23 cellular contexts compared by ENCODE assay signal in genomic region chr12:67843257-67843656, GRCh38.
DNase-seq lines count a peak whose midpoint lies in the region; ATAC-seq and TF ChIP-seq lines count a peak whose summit lies in the region.
"Had no signal": no experiment of that assay in that cellular context is flagged by ENCODE, and none has a peak within 500 bp of the region (broad histone marks: within the 10 kb centered on the region; RNA-seq: fewer than 3 reads in every experiment).

No MANE protein-coding gene starts in this region.

- H3K18ac ChIP-seq in IMR-90 (ENCODE audit: low read depth, low read length) = no peak overlapping the region

- H2AK9ac ChIP-seq in IMR-90 (replicated peaks; ENCODE audit: low read depth, low read length, poor library complexity) = no peak overlapping the region

- no peak overlapping the region for H2AFZ ChIP-seq in IMR-90 (replicated peaks; ENCODE audit: low read length, poor library complexity)

- no peak overlapping the region for H3K27ac ChIP-seq in IMR-90 (ENCODE audit: insufficient read depth, low read length)
- H3K27ac ChIP-seq: BLaER1 had no signal

- no peak overlapping the region for H3K27ac Mint-ChIP-seq in activated T-cell treated with anti-CD3 and anti-CD28 coated beads, Interleukin-2, amount 50 U/mL, for 72 hours
- H3K27ac Mint-ChIP-seq in activated T-helper 17 cell treated with anti-CD3 and anti-CD28 coated beads, Interleukin-2, amount 50 U/mL, for 72 hours = no peak overlapping the region
- H3K27ac Mint-ChIP-seq: CD14-positive monocyte; CD4-positive, alpha-beta memory T cell; CD4-positive, CD25-positive, alpha-beta regulatory T cell; CD8-positive, alpha-beta memory T cell had no signal

- WGBS in IMR-90 (ENCODE audit: extremely low coverage in 2 of 2, insufficient read length in 1 of 2), 2 experiments = no CpG with 5 or more reads among the region's 3 CpGs

- peak; percentile 79 to 85 for ATAC-seq in activated T-cell treated with anti-CD3 and anti-CD28 coated beads, Interleukin-2, amount 50 U/mL, for 72 hours (replicated peaks in 1 of 2)
- no peak for ATAC-seq in IMR-90 (ENCODE audit: low read depth)
- peak; percentile 92 for ATAC-seq in activated T-helper 17 cell treated with anti-CD3 and anti-CD28 coated beads, Interleukin-2, amount 50 U/mL, for 72 hours (replicated peaks)
- ATAC-seq: GM12878 had no signal

- H3K4me1 Mint-ChIP-seq in activated T-cell treated with anti-CD3 and anti-CD28 coated beads, Interleukin-2, amount 50 U/mL, for 72 hours (ENCODE audit: low read depth) = peaks cover 6% of the 10 kb centered on the region
- H3K4me1 Mint-ChIP-seq in activated T-helper 17 cell treated with anti-CD3 and anti-CD28 coated beads, Interleukin-2, amount 50 U/mL, for 72 hours = peaks cover 3% of the 10 kb centered on the region
- H3K4me1 Mint-ChIP-seq: CD14-positive monocyte; CD4-positive, alpha-beta memory T cell; CD4-positive, CD25-positive, alpha-beta regulatory T cell; CD8-positive, alpha-beta memory T cell had no signal

- H3K14ac ChIP-seq in IMR-90 (replicated peaks; ENCODE audit: low read depth, low read length) = no peak overlapping the region

- H3K4me3 ChIP-seq in IMR-90 (ENCODE audit: insufficient read depth, low read depth, low read length) = no peak overlapping the region
- H3K4me3 ChIP-seq: BLaER1, GM12878 had no signal

- no peak overlapping the region for H2BK20ac ChIP-seq in IMR-90 (ENCODE audit: low read depth, low read length)

- no peak overlapping the region for H2AK5ac ChIP-seq in IMR-90 (ENCODE audit: low read depth, low read length)

- no peaks in the 10 kb centered on the region for H3K9me1 ChIP-seq in IMR-90 (ENCODE audit: insufficient read depth, low read length)

- no peaks in the 10 kb centered on the region for H3K36me3 ChIP-seq in IMR-90 (ENCODE audit: control insufficient read depth, insufficient read depth, low read length)
- H3K36me3 ChIP-seq: BE2C, BLaER1 had no signal

- H4K20me1 ChIP-seq in IMR-90 (ENCODE audit: insufficient read depth, low read length) = no peaks in the 10 kb centered on the region
- H4K20me1 ChIP-seq: BLaER1 had no signal

- TF ChIP-seq CTCF in IMR-90 (conservative IDR thresholded peaks at IDR 0.05; ENCODE audit: low read depth, low read length) = no peak

- H4K5ac ChIP-seq in IMR-90 (ENCODE audit: low read depth, low read length) = no peak overlapping the region

- no peaks in the 10 kb centered on the region for H3K4me1 ChIP-seq in IMR-90 (ENCODE audit: control insufficient read depth, insufficient read depth, low read length)
- H3K4me1 ChIP-seq: BE2C, BLaER1 had no signal

- no peak overlapping the region for H3K4ac ChIP-seq in IMR-90 (ENCODE audit: low read depth, low read length)

- H3K56ac ChIP-seq in IMR-90 (ENCODE audit: extremely low read depth, insufficient read depth, low read length) = no peak overlapping the region

- no peak overlapping the region for H2BK5ac ChIP-seq in IMR-90 (ENCODE audit: low read depth, low read length, poor library complexity, severe bottlenecking)

- no peak for TF ChIP-seq RAD21 in IMR-90 (IDR thresholded peaks at IDR 0.05; ENCODE audit: low read length)

- H3K27me3 Mint-ChIP-seq in activated T-cell treated with anti-CD3 and anti-CD28 coated beads, Interleukin-2, amount 50 U/mL, for 72 hours (ENCODE audit: low read depth) = peaks cover 6% of the 10 kb centered on the region
- peaks cover 5% of the 10 kb centered on the region for H3K27me3 Mint-ChIP-seq in activated T-helper 17 cell treated with anti-CD3 and anti-CD28 coated beads, Interleukin-2, amount 50 U/mL, for 72 hours
- H3K27me3 Mint-ChIP-seq: CD4-positive, alpha-beta memory T cell had no signal

- no peak overlapping the region for H3K23ac ChIP-seq in IMR-90 (ENCODE audit: low read depth, low read length)

- no peak overlapping the region for H3K4me3 Mint-ChIP-seq in activated T-cell treated with anti-CD3 and anti-CD28 coated beads, Interleukin-2, amount 50 U/mL, for 72 hours
- no peak overlapping the region for H3K4me3 Mint-ChIP-seq in activated T-helper 17 cell treated with anti-CD3 and anti-CD28 coated beads, Interleukin-2, amount 50 U/mL, for 72 hours
- H3K4me3 Mint-ChIP-seq: CD14-positive monocyte; CD4-positive, alpha-beta memory T cell; CD4-positive, CD25-positive, alpha-beta regulatory T cell; CD8-positive, alpha-beta memory T cell had no signal

- DNase-seq in activated T-cell treated with anti-CD3 and anti-CD28 coated beads, Interleukin-2, amount 50 U/mL, for 72 hours = no peak
- no peak for DNase-seq in activated T-cell treated with anti-CD3 and anti-CD28 coated beads, Interleukin-2, amount 50 U/mL, for 48 hours
- DNase-seq in IMR-90 (no peak), AG20443 (ENCODE audit: low spot score) (no peak), NCI-H2107 (lab: John Stamatoyannopoulos, UW) (no peak)
- DNase-seq: 8988T; BE2C; C1 segment of cervical spinal cord; CD4-positive, alpha-beta memory T cell; CD4-positive, CD25-positive, alpha-beta regulatory T cell; CD8-positive, alpha-beta memory T cell; COR-L47; DMS 273 treated with DMSO at 0.1 percent for 48 hours; DMS153; DMS53; DMS79; DND-41; EL; GDM1 had no signal

- POLR2A ChIA-PET in IMR-90 (lab: Charles Lee; ENCODE audit: unreplicated experiment) = no interaction called here

- in situ Hi-C loops in IMR-90 (cut with MboI; ENCODE audit: low sequenced_read_pairs) = no loop called here

- H3K36me3 Mint-ChIP-seq in activated T-cell treated with anti-CD3 and anti-CD28 coated beads, Interleukin-2, amount 50 U/mL, for 72 hours (ENCODE audit: insufficient read depth in 2 of 2) = peaks cover 5 to 12% of the 10 kb centered on the region in 2 donors
- no peaks in the 10 kb centered on the region for H3K36me3 Mint-ChIP-seq in activated T-helper 17 cell treated with anti-CD3 and anti-CD28 coated beads, Interleukin-2, amount 50 U/mL, for 72 hours (ENCODE audit: low read depth)
- H3K36me3 Mint-ChIP-seq: CD14-positive monocyte; CD4-positive, CD25-positive, alpha-beta regulatory T cell had no signal

- no peak overlapping the region for H3K9ac ChIP-seq in IMR-90 (ENCODE audit: low read depth, low read length)
- H3K9ac ChIP-seq: BLaER1 had no signal

- H3K4me2 ChIP-seq in IMR-90 (ENCODE audit: low read depth, low read length) = no peak overlapping the region
- H3K4me2 ChIP-seq: BLaER1 had no signal

- dilution Hi-C loops in IMR-90 (cut with HindIII; ENCODE audit: low sequenced_read_pairs, unreplicated experiment) = no loop called here

- BruUV-seq in IMR-90 (replicated peaks; lab: Mats Ljungman, UMichigan) = no TSS peak

- H2BK120ac ChIP-seq in IMR-90 (ENCODE audit: low read depth, low read length) = no peak overlapping the region

- no peak for TF ChIP-seq POLR2A in IMR-90 (IDR thresholded peaks at IDR 0.05; ENCODE audit: low read depth, low read length)

- CTCF ChIA-PET in IMR-90 (lab: Yijun Ruan, JAX) = no interaction called here

- peaks cover 5 to 12% of the 10 kb centered on the region in 2 donors for H3K9me3 Mint-ChIP-seq in activated T-cell treated with anti-CD3 and anti-CD28 coated beads, Interleukin-2, amount 50 U/mL, for 72 hours
- H3K9me3 Mint-ChIP-seq in activated T-helper 17 cell treated with anti-CD3 and anti-CD28 coated beads, Interleukin-2, amount 50 U/mL, for 72 hours = peaks cover 8% of the 10 kb centered on the region

- H3K9me3 ChIP-seq in IMR-90 (ENCODE audit: control insufficient read depth, insufficient read depth, low read length) = no peaks in the 10 kb centered on the region
- H3K9me3 ChIP-seq: BE2C had no signal

- no peak overlapping the region for H4K91ac ChIP-seq in IMR-90 (ENCODE audit: insufficient read depth, low read depth, low read length)

- H3K79me1 ChIP-seq in IMR-90 (ENCODE audit: low read depth in 1 of 2, low read length in 2 of 2) = no peaks in the 10 kb centered on the region

- H3K27me3 ChIP-seq in IMR-90 (ENCODE audit: control insufficient read depth, insufficient read depth, low read length) = no peaks in the 10 kb centered on the region; the same call in 1 of the 2 replicates
- H3K27me3 ChIP-seq: BE2C, BLaER1 had no signal

- H4K8ac ChIP-seq in IMR-90 (ENCODE audit: low read depth in 2 of 2, low read length in 2 of 2) = no peak overlapping the region

- H2BK15ac ChIP-seq in IMR-90 (ENCODE audit: low read depth, low read length) = no peak overlapping the region

- intact Hi-C loops in IMR-90 (cut with micrococcal nuclease) = no loop called here

TF ChIP-seq in IMR-90, 13 proteins besides CTCF, POLR2A, EP300 and RAD21:
- TF ChIP-seq FOS (IDR thresholded peaks at IDR 0.05; ENCODE audit: low read depth, low read length) = no peak
- TF ChIP-seq CEBPB (IDR thresholded peaks at IDR 0.05; ENCODE audit: low read depth, low read length) = 0 out of 2 replicates have a peak, but pooled peaks have one; percentile 12
